Comparison of ENCODE assay signal across 29 cellular contexts in the genomic region with DNA sequence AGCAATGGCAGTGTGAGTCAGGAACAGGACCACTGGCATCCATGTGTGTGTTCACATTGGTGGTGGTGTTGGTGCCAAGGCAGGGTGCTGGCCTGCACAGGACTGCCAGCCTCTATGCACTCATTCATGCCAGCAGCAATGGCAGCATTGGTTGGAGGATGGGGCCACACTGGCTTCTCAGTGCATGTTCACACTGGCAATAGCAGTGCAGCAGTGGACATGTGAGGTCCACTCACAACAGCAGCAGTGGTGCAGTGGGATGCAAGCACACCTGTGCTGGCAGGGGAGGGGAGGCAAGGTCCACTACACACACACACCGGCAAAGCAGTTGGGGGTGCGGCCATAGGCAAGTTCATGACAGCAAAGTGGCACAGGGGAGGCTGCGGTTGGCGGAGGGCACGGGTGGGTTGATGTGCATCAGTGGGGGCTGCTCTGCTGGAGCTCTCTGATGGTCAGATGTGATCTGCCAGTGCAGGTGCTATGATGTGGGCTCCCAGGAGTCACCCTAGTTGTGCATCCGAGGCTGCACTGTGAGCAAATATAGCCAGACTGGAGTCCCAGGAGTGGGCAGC.
"Had no signal": no experiment of that assay in that cellular context is flagged by ENCODE, and none has a peak within 500 bp of the region (broad histone marks: within the 10 kb centered on the region; RNA-seq: fewer than 3 reads in every experiment).

No MANE protein-coding gene starts in this region.

- H3K4me1 ChIP-seq: left lung, right atrium auricular region, vagina had no signal

- H3K4me3 Mint-ChIP-seq: mesothelial cell of epicardium; naive B cell; nephron; neural crest cell; stimulated activated naive B cell treated with anti-CD40 and anti-IgM and Interleukin-4, amounts not matched to agents 10 μg/mL and 1 μg/mL and 100 μg/mL, for 72 hours; type B pancreatic cell had no signal

- FAIRE-seq: keratinocyte had no signal

- H3K4me1 Mint-ChIP-seq: naive B cell; stimulated activated naive B cell treated with anti-CD40 and anti-IgM and Interleukin-4, amounts not matched to agents 10 μg/mL and 1 μg/mL and 100 μg/mL, for 72 hours had no signal

- DNase-seq: head of caudate nucleus; hippocampal formation; left colon; left lung; mesendoderm; naive B cell; occipital lobe; right lobe of liver; stimulated activated CD4-positive, alpha-beta T cell treated with anti-CD3 and anti-CD28 coated beads, Interleukin-12 subunit alpha, Interleukin-12 subunit beta, amount 100 ng/mL, for 4 hours; stimulated activated CD4-positive, alpha-beta T cell treated with anti-CD3 and anti-CD28 coated beads, Interleukin-15, amount 100 ng/mL, for 24 hours; stimulated activated CD4-positive, alpha-beta T cell treated with anti-CD3 and anti-CD28 coated beads, Interleukin-2, amount 100 ng/mL, for 24 hours; stimulated activated CD4-positive, alpha-beta T cell treated with anti-CD3 and anti-CD28 coated beads, Interleukin-4, amount 100 ng/mL, for 1 hour; stimulated activated naive B cell treated with anti-CD40 and anti-IgM and Interleukin-4, amounts not matched to agents 10 μg/mL and 1 μg/mL and 100 μg/mL, for 72 hours; stimulated activated naive CD8-positive, alpha-beta T cell treated with anti-CD3 and anti-CD28 coated beads, Interleukin-15, Interleukin-2, amounts not matched to agents 100 U/mL and 50 U/mL, for 24 hours; stomach; tibial artery had no signal

- H3K36me3 Mint-ChIP-seq: mesothelial cell of epicardium; stimulated activated naive B cell treated with anti-CD40 and anti-IgM and Interleukin-4, amounts not matched to agents 10 μg/mL and 1 μg/mL and 100 μg/mL, for 72 hours; type B pancreatic cell had no signal

- ATAC-seq: left colon; left lung; right lobe of liver; stimulated activated naive B cell treated with anti-CD40 and anti-IgM and Interleukin-4, amounts not matched to agents 10 μg/mL and 1 μg/mL and 100 μg/mL, for 72 hours; stimulated activated naive CD8-positive, alpha-beta T cell treated with anti-CD3 and anti-CD28 coated beads, Interleukin-15, Interleukin-2, amounts not matched to agents 100 U/mL and 50 U/mL, for 24 hours had no signal

- H3K4me3 ChIP-seq: left lung, lung, right atrium auricular region, right lobe of liver, skin epidermis, stomach, thoracic aorta, tibial artery, vagina had no signal

- H3K9me3 ChIP-seq: left lung, neutrophil, right atrium auricular region, right lobe of liver, stomach, thoracic aorta, tibial artery, vagina had no signal

- H3K27ac ChIP-seq: left lung, neutrophil, parathyroid adenoma, right atrium auricular region, right lobe of liver, skin epidermis, stomach, thoracic aorta, tibial artery, vagina had no signal

- H3K27me3 ChIP-seq: right atrium auricular region, right lobe of liver, tibial artery, vagina had no signal

- H3K9ac ChIP-seq: parathyroid adenoma had no signal

- H3K27ac Mint-ChIP-seq: mesothelial cell of epicardium; naive B cell; progenitor cell of endocrine pancreas; stimulated activated naive B cell treated with anti-CD40 and anti-IgM and Interleukin-4, amounts not matched to agents 10 μg/mL and 1 μg/mL and 100 μg/mL, for 72 hours; type B pancreatic cell had no signal

- H3K36me3 ChIP-seq: left lung, neutrophil, right atrium auricular region, right lobe of liver, stomach, thoracic aorta, tibial artery, vagina had no signal

- H3K9me3 Mint-ChIP-seq: stimulated activated naive B cell treated with anti-CD40 and anti-IgM and Interleukin-4, amounts not matched to agents 10 μg/mL and 1 μg/mL and 100 μg/mL, for 72 hours; type B pancreatic cell had no signal
